In the genomic region with DNA sequence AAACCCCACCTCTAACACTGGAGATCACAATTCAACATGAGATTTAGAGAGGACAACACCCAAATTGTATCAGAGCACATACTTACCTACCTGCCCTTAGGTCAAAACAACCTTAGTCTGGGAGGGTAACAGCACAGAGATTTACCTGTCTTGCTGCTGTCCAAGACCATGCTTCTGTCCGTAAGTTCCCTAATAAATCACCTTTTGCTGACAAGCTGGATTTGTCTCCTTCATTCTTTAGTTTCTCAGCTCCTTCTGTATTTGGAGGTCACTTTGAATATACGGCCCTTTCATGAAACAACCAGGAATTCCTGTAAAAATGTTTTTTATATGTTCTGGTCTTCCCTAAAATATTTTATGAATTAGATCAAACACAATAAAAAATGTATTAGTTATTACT, we compare ENCODE assay signal across 22 cellular contexts. TPM values are rescaled to one million over a fixed set of nuclear protein-coding genes. Genes with fewer than 3 reads are reported as not detected.
DNase-seq lines count a peak whose midpoint lies in the region; ATAC-seq, FAIRE-seq and TF ChIP-seq lines count a peak whose summit lies in the region.
"Had no signal": no experiment of that assay in that cellular context is flagged by ENCODE, and none has a peak within 500 bp of the region (broad histone marks: within the 10 kb centered on the region; RNA-seq: fewer than 3 reads in every experiment).

No MANE protein-coding gene starts in this region.

- no peaks in the 10 kb centered on the region for H3K36me3 Mint-ChIP-seq in natural killer cell

- no peak for TF ChIP-seq POLR2A in H1 (IDR thresholded peaks at IDR 0.05; ENCODE audit: control extremely low read depth in 1 of 2, low read depth in 2 of 2, low read length in 2 of 2)

- H3K4me1 ChIP-seq in HUES6 (ENCODE audit: control insufficient read depth, insufficient read depth, low read length) (peaks cover 28% of the 10 kb centered on the region), H1 (replicated peaks in 1 of 4; ENCODE audit: control insufficient read depth in 3 of 4, insufficient read depth in 4 of 4, low read length in 3 of 4) (peaks cover 0 to 11% (median 4%) of the 10 kb centered on the region in 4 experiments; a peak in 5 of 7 replicates)

- H4K8ac ChIP-seq in H1 (ENCODE audit: extremely low read depth, insufficient read depth, low read length) = no peak overlapping the region

- no peak overlapping the region for H3K18ac ChIP-seq in H1 (ENCODE audit: extremely low read depth, low read length)

- peak overlapping the region; percentile 67 for H3K4me3 ChIP-seq in HUES6 (ENCODE audit: low read depth, low read length)
- H3K4me3 ChIP-seq in H1 (ENCODE audit: extremely low read depth in 1 of 4, insufficient read depth in 2 of 4, low read depth in 3 of 4, low read length in 4 of 4) = peak overlapping the region in 2 of 4 experiments; percentile 8 to 87; a peak in 2 of 8 replicates

- H3K36me3 ChIP-seq in HUES6 (ENCODE audit: control insufficient read depth, insufficient read depth, low read length) (no peaks in the 10 kb centered on the region), H1 (ENCODE audit: control insufficient read depth in 2 of 4, insufficient read depth in 4 of 4, low read length in 3 of 4) (no peaks in the 10 kb centered on the region)
- H3K36me3 ChIP-seq: left lung had no signal

- H3K79me1 ChIP-seq in H1 (ENCODE audit: low read depth, low read length) = no peaks in the 10 kb centered on the region

- no peak overlapping the region for H3K9ac ChIP-seq in HUES6 (ENCODE audit: low read length)
- H3K9ac ChIP-seq in H1 (replicated peaks in 1 of 4; ENCODE audit: extremely low read depth in 1 of 4, low read depth in 3 of 4, low read length in 3 of 4) = no peak overlapping the region

- no peak overlapping the region for H3K23ac ChIP-seq in H1 (ENCODE audit: insufficient read length)

- H3K4me2 ChIP-seq in H1 (ENCODE audit: insufficient read depth in 1 of 2, low read depth in 2 of 2, low read length in 2 of 2) = peak overlapping the region; percentile 74 to 88; a peak in 3 of 4 replicates

- no peak overlapping the region for H2BK12ac ChIP-seq in H1 (ENCODE audit: low read depth, low read length)

- no peak overlapping the region for H3K4ac ChIP-seq in H1 (replicated peaks; ENCODE audit: insufficient read length, low read depth, low read length)

- no peak overlapping the region for H2BK5ac ChIP-seq in H1 (ENCODE audit: low read depth, low read length)

- H2AFZ ChIP-seq in H1 (ENCODE audit: low read length) = no peak overlapping the region

- H3K9me3 ChIP-seq in HUES6 (ENCODE audit: control insufficient read depth, insufficient read depth, low read depth, low read length) = no peaks in the 10 kb centered on the region
- no peaks in the 10 kb centered on the region for H3K9me3 ChIP-seq in H1 (ENCODE audit: insufficient read depth in 2 of 2, low read depth in 1 of 2, low read length in 1 of 2)
- H3K9me3 ChIP-seq: left lung had no signal

- 86% methylated on average over 2 of the region's 2 CpGs; no CpG with 5 or more reads in 1 of the 2 experiments for WGBS in H1 (ENCODE audit: extremely low coverage in 1 of 2, insufficient coverage in 1 of 2, insufficient read length in 1 of 2, insufficient replicate concordance in 2 of 2, low coverage in 1 of 2, low lambda C conversion rate in 2 of 2, missing lambda C conversion rate in 1 of 2), 2 experiments

- H3K27me3 Mint-ChIP-seq in natural killer cell (ENCODE audit: low read depth in 2 of 2) = peaks cover 3% of the 10 kb centered on the region in 2 donors
- H3K27me3 Mint-ChIP-seq: CD4-positive, alpha-beta memory T cell had no signal

- H2BK20ac ChIP-seq in H1 (ENCODE audit: low read length) = no peak overlapping the region

- no peak overlapping the region for H2BK120ac ChIP-seq in H1 (replicated peaks; ENCODE audit: low read depth, low read length)

- H3K4me1 Mint-ChIP-seq in natural killer cell = peaks cover 22 to 37% of the 10 kb centered on the region in 2 donors

- DNase-seq in H1 (ENCODE audit: low read depth in 1 of 2, low spot score in 2 of 2) (no peak), natural killer cell (no peak), SW 1271 (lab: John Stamatoyannopoulos, UW) (no peak)
- DNase-seq: ACHN; activated CD4-positive, CD25-positive, alpha-beta regulatory T cell treated with anti-CD3 and anti-CD28 coated beads, Interleukin-2, amount 50 U/mL, for 72 hours; activated CD8-positive, alpha-beta memory T cell treated with anti-CD3 and anti-CD28 coated beads, Interleukin-2, amount 10 ng/mL, durations not matched to agents 7 days and 5 days; activated naive CD4-positive, alpha-beta T cell treated with Interleukin-2 at 50 U/mL for 16 hours; aorta; CD4-positive, alpha-beta memory T cell; HCEC 1CT; left lung; NCI-H1436 treated with DMSO at 0.1 percent for 48 hours; NCI-H2227 treated with DMSO at 0.1 percent for 48 hours; trophoblast cell had no signal

- intact Hi-C loops in natural killer cell (cut with micrococcal nuclease) = no loop called here

- peaks cover 9% of the 10 kb centered on the region; the same call in 1 of the 2 replicates for H3K27me3 ChIP-seq in HUES6 (ENCODE audit: control insufficient read depth, insufficient read depth, low read length)
- no peaks in the 10 kb centered on the region for H3K27me3 ChIP-seq in H1 (replicated peaks in 1 of 4; ENCODE audit: control insufficient read depth in 3 of 4, extremely low read depth in 1 of 4, insufficient read depth in 3 of 4, low read length in 3 of 4)
- H3K27me3 ChIP-seq: foreskin keratinocyte, left lung had no signal

- H4K20me1 ChIP-seq in H1 (replicated peaks in 1 of 2; ENCODE audit: control insufficient read depth in 1 of 2, insufficient read depth in 2 of 2, low read length in 2 of 2) = no peaks in the 10 kb centered on the region

- CTCF ChIA-PET in H1 (lab: Charles Lee; ENCODE audit: partially characterized antibody) = no interaction called here

- H3K14ac ChIP-seq in H1 (ENCODE audit: insufficient read length) = no peak overlapping the region

- POLR2A ChIA-PET in H1 (lab: Charles Lee; ENCODE audit: partially characterized antibody) = interaction anchor here (1.2 to 1.9 kb wide), 3 partner anchors 38 to 67 kb away, joined by 3 to 10 read pairs (median 5); a partner anchor contains a TSS

- H3K27ac Mint-ChIP-seq in natural killer cell = peak overlapping the region; percentile 88 to 97
- H3K27ac Mint-ChIP-seq: activated CD8-positive, alpha-beta memory T cell treated with anti-CD3 and anti-CD28 coated beads, Interleukin-2, amount 10 ng/mL, durations not matched to agents 7 days and 5 days; T-helper 2 cell treated with Interferon-gamma antibody and Interleukin-4, amounts not matched to agents 5 μg/mL and 100 μg/mL, for 36 hours had no signal

- H3K27ac ChIP-seq in 22Rv1 = peak overlapping the region; percentile 97
- no peak overlapping the region for H3K27ac ChIP-seq in HUES6 (ENCODE audit: low read depth, low read length)
- H3K27ac ChIP-seq in H1 (ENCODE audit: low read depth, low read length) = no peak overlapping the region
- H3K27ac ChIP-seq: foreskin keratinocyte had no signal

- H3K23me2 ChIP-seq in H1 (ENCODE audit: low read depth, low read length) = peaks cover 2% of the 10 kb centered on the region; the same call in 1 of the 2 replicates

- no peak for FAIRE-seq in H1 (lab: Jason Lieb, UNC)
- FAIRE-seq: endothelial cell of umbilical vein had no signal

- TF ChIP-seq CTCF in 22Rv1 (IDR thresholded peaks at IDR 0.05) = no peak
- no peak for TF ChIP-seq CTCF in H1 (IDR thresholded peaks at IDR 0.05; ENCODE audit: control extremely low read depth in 1 of 3, insufficient read depth in 1 of 3, low read depth in 1 of 3, low read length in 3 of 3)
- TF ChIP-seq CTCF in natural killer cell (IDR thresholded peaks at IDR 0.05) = no peak

- no peak for TF ChIP-seq RAD21 in H1 (IDR thresholded peaks at IDR 0.05 in 1 of 2, conservative IDR thresholded peaks at IDR 0.05 in 1 of 2; ENCODE audit: low read depth in 2 of 2, low read length in 2 of 2)

- no peaks in the 10 kb centered on the region for H3K9me3 Mint-ChIP-seq in natural killer cell
- H3K9me3 Mint-ChIP-seq: T-helper 2 cell treated with Interferon-gamma antibody and Interleukin-4, amounts not matched to agents 5 μg/mL and 100 μg/mL, for 36 hours had no signal

- H2AK5ac ChIP-seq in H1 (ENCODE audit: low read depth, low read length) = no peak overlapping the region

- no peak overlapping the region for H3K56ac ChIP-seq in H1 (replicated peaks; ENCODE audit: insufficient read length, low read depth, low read length)

- no peak for TF ChIP-seq EP300 in H1 (IDR thresholded peaks at IDR 0.05; ENCODE audit: borderline replicate concordance in 1 of 2, low read depth in 2 of 2, low read length in 2 of 2)

- peaks cover 0 to 21% of the 10 kb centered on the region in 2 experiments; a peak in 3 of 4 replicates for H3K79me2 ChIP-seq in H1 (ENCODE audit: control insufficient read depth in 1 of 2, insufficient read depth in 2 of 2, low read length in 2 of 2)

- H3K4me3 Mint-ChIP-seq in natural killer cell = peak overlapping the region; percentile 90

- H2BK15ac ChIP-seq in H1 (ENCODE audit: low read length) = no peak overlapping the region

- no peak for ATAC-seq in natural killer cell
- no peak for ATAC-seq in GM21526 (IDR thresholded peaks at IDR 0.05; ENCODE audit: low FRiP score, unreplicated experiment)
- ATAC-seq in HG02759 (IDR thresholded peaks at IDR 0.05; ENCODE audit: unreplicated experiment) = no peak
- ATAC-seq in GM18517 (IDR thresholded peaks at IDR 0.05; ENCODE audit: unreplicated experiment) = no peak
- ATAC-seq: activated CD8-positive, alpha-beta memory T cell treated with anti-CD3 and anti-CD28 coated beads, Interleukin-2, amount 10 ng/mL, durations not matched to agents 7 days and 5 days; foreskin keratinocyte had no signal

- H4K5ac ChIP-seq in H1 (ENCODE audit: insufficient read length, low read depth, low read length) = no peak overlapping the region

- no peak overlapping the region for H4K91ac ChIP-seq in H1 (replicated peaks; ENCODE audit: insufficient read length, low read length)

TF ChIP-seq in H1, 55 proteins besides CTCF, POLR2A, EP300 and RAD21 (continues in another document):
- TF ChIP-seq FOSL1 (IDR thresholded peaks at IDR 0.05; ENCODE audit: insufficient read depth, low read depth, low read length) (no peak), CHD2 (IDR thresholded peaks at IDR 0.05; ENCODE audit: low read length) (no peak), HDAC2 (IDR thresholded peaks at IDR 0.05; ENCODE audit: borderline replicate concordance in 1 of 2, low read depth in 2 of 2, low read length in 2 of 2) (no peak), GABPA (IDR thresholded peaks at IDR 0.05; ENCODE audit: borderline replicate concordance, insufficient read depth, low read length) (no peak), CEBPB (IDR thresholded peaks at IDR 0.05; ENCODE audit: low read depth, low read length) (no peak)

RNA-seq across cellular contexts. Expression of a gene that starts 1.6 kb away (rescaled TPM):
- total RNA-seq in H1 (2021; fragmentation: NEBNext Ultra II Directional; extraction: Animal tissue kit (Norgen Biotek cat#: 25700)) = 16.4 and 17.9 TPM in 2 replicates
- polyA plus RNA-seq in H1 (2011; rRNA removed) = 4.8 and 10.5 TPM in 2 replicates
- 9.6 TPM for polyA plus RNA-seq in H1 (2011; cell fraction: cytosol; rRNA removed)
- polyA plus RNA-seq in H1 (2011; cell fraction: nucleus; rRNA removed) = 5.4 TPM
- 13.6 to 20.7 TPM (median 16.6 TPM) in 4 replicates for polyA plus RNA-seq in H1 (2012, experiment 1 of 2)
- 2.8 TPM for polyA plus RNA-seq in H1 (2012, experiment 2 of 2)
- 8.1 TPM for polyA plus RNA-seq in H1 (2013, experiment 1 of 2)
- polyA plus RNA-seq in H1 (2013, experiment 2 of 2) = 7.6 TPM
- polyA minus RNA-seq in H1 (2011; rRNA and poly(A)+ RNA removed) = 16.2 and 29.8 TPM in 2 replicates
- 9.0 TPM for polyA minus RNA-seq in H1 (2011; cell fraction: cytosol; rRNA and poly(A)+ RNA removed)
- polyA minus RNA-seq in H1 (2011; cell fraction: nucleus; rRNA and poly(A)+ RNA removed) = 20.3 TPM
- total RNA-seq in natural killer cell = 10 to 100 TPM; 14.1 to 58.6 (median 16.6) TPM
